14 cellular contexts compared by ENCODE assay signal in genomic region chr6:128432394-128432793, GRCh38.
A peak's percentile ranks its signal among the peaks of the same experiment; 100 is the strongest.
DNase-seq lines count a peak whose midpoint lies in the region; ATAC-seq, FAIRE-seq and TF ChIP-seq lines count a peak whose summit lies in the region.
"Had no signal": no experiment of that assay in that cellular context is flagged by ENCODE, and none has a peak within 500 bp of the region (broad histone marks: within the 10 kb centered on the region; RNA-seq: fewer than 3 reads in every experiment).

No MANE protein-coding gene starts in this region.

- TF ChIP-seq POLR2A in endothelial cell of umbilical vein (IDR thresholded peaks at IDR 0.05; ENCODE audit: low read depth, low read length) (no peak), ovary (IDR thresholded peaks at IDR 0.05) (no peak)

- dilution Hi-C loops in endothelial cell of umbilical vein (cut with MboI; ENCODE audit: extremely low pct_ligation_motif_present, low sequenced_read_pairs): no loop called here

- H2AFZ ChIP-seq in endothelial cell of umbilical vein (ENCODE audit: low read depth, low read length): no peak overlapping the region

- H3K9ac ChIP-seq in endothelial cell of umbilical vein (replicated peaks; ENCODE audit: extremely low read depth, insufficient read depth, low read length): no peak overlapping the region

- H3K27ac ChIP-seq in endothelial cell of umbilical vein (ENCODE audit: insufficient read depth, low read depth, low read length) (no peak overlapping the region), ovary (no peak overlapping the region)

- DNase-seq in EH (ENCODE audit: low read depth) (peak; percentile 72), RKO (ENCODE audit: low spot score) (peak; percentile 2), endothelial cell of umbilical vein (ENCODE audit: low read depth, low spot score) (peak; percentile 39), osteocyte (ENCODE audit: extremely low spot score, unreplicated experiment) (no peak), GM19239 (ENCODE audit: insufficient read length, low spot score) (no peak), ovary (no peak)
- DNase-seq in activated naive CD8-positive, alpha-beta T cell treated with anti-CD3 and anti-CD28 coated beads, Interleukin-2, amount 50 U/mL, for 24 hours: no peak
- DNase-seq: activated effector memory CD4-positive, alpha-beta T cell treated with Interleukin-2 at 50 U/mL for 16 hours; DMS79 treated with DMSO at 0.1 percent for 48 hours; effector CD8-positive, alpha-beta T cell; NCI-H1092 treated with DMSO at 0.1 percent for 48 hours; NCI-H2171 treated with DMSO at 0.1 percent for 48 hours had no signal

- POLR2A ChIA-PET in endothelial cell of umbilical vein (lab: Charles Lee): no interaction called here

- peaks cover 7% of the 10 kb centered on the region for H3K4me1 ChIP-seq in endothelial cell of umbilical vein (ENCODE audit: control insufficient read depth, extremely low read depth, insufficient read depth, low read length)
- peaks cover 2% of the 10 kb centered on the region for H3K4me1 ChIP-seq in ovary (ENCODE audit: insufficient read depth)

- CTCF ChIA-PET in endothelial cell of umbilical vein (lab: Charles Lee): interaction anchor here (1.2 kb wide), 1 partner anchor 31 kb away, joined by 3 read pairs; no protein-coding TSS in a partner anchor

- H3K27me3 Mint-ChIP-seq in osteocyte (ENCODE audit: unreplicated experiment): no peaks in the 10 kb centered on the region
- no peaks in the 10 kb centered on the region for H3K27me3 Mint-ChIP-seq in activated naive CD8-positive, alpha-beta T cell treated with anti-CD3 and anti-CD28 coated beads, Interleukin-2, amount 50 U/mL, for 24 hours
- H3K27me3 Mint-ChIP-seq: brain had no signal

- no TSS peak for BruUV-seq in endothelial cell of umbilical vein (replicated peaks; lab: Mats Ljungman, UMichigan)

- H3K9me3 ChIP-seq in endothelial cell of umbilical vein (replicated peaks; ENCODE audit: control insufficient read depth, insufficient read depth, low read length) (no peaks in the 10 kb centered on the region), ovary (no peaks in the 10 kb centered on the region)

- no peak overlapping the region for H3K4me3 Mint-ChIP-seq in osteocyte (ENCODE audit: unreplicated experiment)
- no peak overlapping the region for H3K4me3 Mint-ChIP-seq in activated naive CD8-positive, alpha-beta T cell treated with anti-CD3 and anti-CD28 coated beads, Interleukin-2, amount 50 U/mL, for 24 hours
- H3K4me3 Mint-ChIP-seq: brain had no signal

- H3K9me3 Mint-ChIP-seq in osteocyte (ENCODE audit: unreplicated experiment): no peaks in the 10 kb centered on the region
- H3K9me3 Mint-ChIP-seq in activated naive CD8-positive, alpha-beta T cell treated with anti-CD3 and anti-CD28 coated beads, Interleukin-2, amount 50 U/mL, for 24 hours: peaks cover 12% of the 10 kb centered on the region
- H3K9me3 Mint-ChIP-seq: brain had no signal

- no peak overlapping the region for H3K4me2 ChIP-seq in endothelial cell of umbilical vein (ENCODE audit: insufficient read depth, low read length)

- H3K4me1 Mint-ChIP-seq in osteocyte (ENCODE audit: unreplicated experiment): peaks cover 32% of the 10 kb centered on the region
- no peaks in the 10 kb centered on the region for H3K4me1 Mint-ChIP-seq in activated naive CD8-positive, alpha-beta T cell treated with anti-CD3 and anti-CD28 coated beads, Interleukin-2, amount 50 U/mL, for 24 hours

- H3K27me3 ChIP-seq in endothelial cell of umbilical vein (ENCODE audit: control insufficient read depth in 2 of 2, insufficient read depth in 2 of 2, low read length in 2 of 2): no peaks in the 10 kb centered on the region
- no peaks in the 10 kb centered on the region for H3K27me3 ChIP-seq in ovary

- FAIRE-seq in endothelial cell of umbilical vein (lab: Jason Lieb, UNC) (no peak), GM19239 (lab: Jason Lieb, UNC) (no peak)

- H3K27ac Mint-ChIP-seq in osteocyte (ENCODE audit: unreplicated experiment): peak overlapping the region; percentile 19
- H3K27ac Mint-ChIP-seq in activated naive CD8-positive, alpha-beta T cell treated with anti-CD3 and anti-CD28 coated beads, Interleukin-2, amount 50 U/mL, for 24 hours: no peak overlapping the region
- H3K27ac Mint-ChIP-seq: brain had no signal

- no peaks in the 10 kb centered on the region for H4K20me1 ChIP-seq in endothelial cell of umbilical vein (replicated peaks; ENCODE audit: control insufficient read depth, extremely low read depth, insufficient read depth, low read length)

- ATAC-seq in GM19324 (IDR thresholded peaks at IDR 0.05; ENCODE audit: low FRiP score, unreplicated experiment): no peak
- ATAC-seq in activated naive CD8-positive, alpha-beta T cell treated with anti-CD3 and anti-CD28 coated beads, Interleukin-2, amount 50 U/mL, for 24 hours: no peak

- H3K4me3 ChIP-seq in endothelial cell of umbilical vein (replicated peaks in 1 of 3; ENCODE audit: insufficient read depth in 1 of 3, low read depth in 1 of 3, low read length in 3 of 3) (no peak overlapping the region), ovary (no peak overlapping the region)

- H3K36me3 ChIP-seq in endothelial cell of umbilical vein (ENCODE audit: control insufficient read depth in 2 of 2, extremely low read depth in 1 of 2, insufficient read depth in 2 of 2, low read length in 2 of 2) (no peaks in the 10 kb centered on the region), ovary (no peaks in the 10 kb centered on the region)

- H3K79me2 ChIP-seq in endothelial cell of umbilical vein (ENCODE audit: control insufficient read depth, insufficient read depth, low read length): peaks cover 31% of the 10 kb centered on the region

- H3K9me1 ChIP-seq in endothelial cell of umbilical vein (replicated peaks; ENCODE audit: control insufficient read depth, extremely low read depth, insufficient read depth, low read length): no peaks in the 10 kb centered on the region

- TF ChIP-seq CTCF in endothelial cell of umbilical vein (IDR thresholded peaks at IDR 0.05; ENCODE audit: extremely low read depth in 1 of 2, insufficient read depth in 1 of 2, low read depth in 1 of 2, low read length in 2 of 2) (no peak), osteocyte (IDR thresholded peaks at IDR 0.05) (no peak), ovary (IDR thresholded peaks at IDR 0.05) (no peak)

- no peaks in the 10 kb centered on the region for H3K36me3 Mint-ChIP-seq in osteocyte (ENCODE audit: unreplicated experiment)
- H3K36me3 Mint-ChIP-seq in activated naive CD8-positive, alpha-beta T cell treated with anti-CD3 and anti-CD28 coated beads, Interleukin-2, amount 50 U/mL, for 24 hours (ENCODE audit: low read depth): no peaks in the 10 kb centered on the region
- H3K36me3 Mint-ChIP-seq: brain had no signal

- intact Hi-C loops in endothelial cell of umbilical vein (cut with micrococcal nuclease) (loop anchor here (5.0 kb wide), 1 partner anchor 85 kb away; no protein-coding TSS in a partner anchor), ovary (cut with DNase I) (no loop called here)

- no peak for TF ChIP-seq EP300 in ovary (IDR thresholded peaks at IDR 0.05)

TF ChIP-seq in endothelial cell of umbilical vein, 7 proteins besides CTCF, POLR2A, EP300 and RAD21:
- TF ChIP-seq EZH2 (IDR thresholded peaks at IDR 0.05; ENCODE audit: borderline replicate concordance, low read depth, low read length, severe bottlenecking) (no peak), POLR2AphosphoS5 (IDR thresholded peaks at IDR 0.05; ENCODE audit: insufficient read depth, low read depth, low read length) (no peak), JUN (IDR thresholded peaks at IDR 0.05; ENCODE audit: borderline replicate concordance, insufficient read depth, insufficient read length, low read depth) (peak; percentile 32), GATA2 (IDR thresholded peaks at IDR 0.05; ENCODE audit: insufficient read depth, insufficient read length, low read depth, low read length) (peak; percentile 24), MYC (IDR thresholded peaks at IDR 0.05; ENCODE audit: low read depth, low read length) (no peak), FOS (IDR thresholded peaks at IDR 0.05; ENCODE audit: borderline replicate concordance, insufficient read depth, low read length) (peak; percentile 67), MAX (IDR thresholded peaks at IDR 0.05; ENCODE audit: insufficient read depth, insufficient read length) (no peak)

Comparison
In these comparisons a context has a peak if more than half of its experiments do, and no peak if none do; other contexts are left out.
1. DNase-seq: peak in EH (single experiment), RKO (single experiment) and endothelial cell of umbilical vein (single experiment); none in osteocyte (single experiment), GM19239 (single experiment), activated naive CD8-positive, alpha-beta T cell treated with anti-CD3 and anti-CD28 coated beads, Interleukin-2, amount 50 U/mL, for 24 hours (single experiment) and ovary (0 of 5).